ENCODE assay signal across 35 cellular contexts in genomic region chr1:33501774-33502173, GRCh38.
"Had no signal": no experiment of that assay in that cellular context is flagged by ENCODE, and none has a peak within 500 bp of the region (broad histone marks: within the 10 kb centered on the region; RNA-seq: fewer than 3 reads in every experiment).

No MANE protein-coding gene starts in this region.

- FAIRE-seq: astrocyte, TTC549 had no signal

- H3K9me3 ChIP-seq: adrenal gland had no signal

- H3K36me3 ChIP-seq: adrenal gland, brain microvascular endothelial cell, breast epithelium had no signal

- H3K4me3 ChIP-seq: adrenal gland, body of pancreas, breast epithelium had no signal

- DNase-seq: activated B cell treated with CpG ODN at 0.5 μM for 24 hours; activated CD4-positive, alpha-beta memory T cell treated with anti-CD3 and anti-CD28 coated beads, Interleukin-2, amount 10 ng/mL, durations not matched to agents 7 days and 5 days; activated CD4-positive, alpha-beta T cell treated with anti-CD3 and anti-CD28 coated beads for 4 hours; activated CD4-positive, alpha-beta T cell treated with anti-CD3 and anti-CD28 coated beads, Interleukin-2, amount 10 ng/mL, durations not matched to agents 24 days and 14 days; activated CD4-positive, alpha-beta T cell treated with anti-CD3 and anti-CD28 coated beads, Interleukin-2, amount 50 U/mL, for 48 hours; activated CD4-positive, CD25-positive, alpha-beta regulatory T cell treated with anti-CD3 and anti-CD28 coated beads, Interleukin-2, amount 50 U/mL, for 72 hours; activated CD8-positive, alpha-beta memory T cell treated with anti-CD3 and anti-CD28 coated beads for 24 hours; activated CD8-positive, alpha-beta memory T cell treated with anti-CD3 and anti-CD28 coated beads, Interleukin-2, amount 10 ng/mL, durations not matched to agents 7 days and 5 days; activated CD8-positive, alpha-beta memory T cell treated with anti-CD3 and anti-CD28 coated beads, Interleukin-2, amount 50 U/mL, for 48 hours; activated CD8-positive, alpha-beta T cell treated with anti-CD3 and anti-CD28 coated beads, Interleukin-2, amount 10 ng/mL, durations not matched to agents 7 days and 5 days; activated effector memory CD4-positive, alpha-beta T cell treated with anti-CD3 and anti-CD28 coated beads, Interleukin-2, amount 50 U/mL, for 16 hours; activated gamma-delta T cell treated with Interleukin-2 at 50 U/mL for 16 hours; activated naive CD4-positive, alpha-beta T cell; activated naive CD4-positive, alpha-beta T cell treated with anti-CD3 and anti-CD28 coated beads for 36 hours; activated naive CD4-positive, alpha-beta T cell treated with anti-CD3 and anti-CD28 coated beads, Interleukin-2, amount 50 U/mL, for 16 hours; activated naive CD8-positive, alpha-beta T cell treated with anti-CD3 and anti-CD28 coated beads for 36 hours; activated T-cell treated with anti-CD3 and anti-CD28 coated beads, Interleukin-2, amount 50 U/mL, for 24 hours; activated T-cell treated with anti-CD3 and anti-CD28 coated beads, Interleukin-2, amount 50 U/mL, for 48 hours; adrenal gland; amniotic stem cell; aorta; body of pancreas; brain microvascular endothelial cell; central memory CD4-positive, alpha-beta T cell; T-helper 1 cell; T-helper 2 cell; T-helper 9 cell had no signal

- H3K27ac ChIP-seq: adrenal gland, body of pancreas, brain microvascular endothelial cell, breast epithelium, VCaP had no signal

- H3K4me3 Mint-ChIP-seq: activated B cell treated with CpG ODN at 0.5 μM for 24 hours; activated CD4-positive, alpha-beta memory T cell treated with anti-CD3 and anti-CD28 coated beads, Interleukin-2, amount 10 ng/mL, durations not matched to agents 7 days and 5 days; activated CD4-positive, alpha-beta T cell treated with anti-CD3 and anti-CD28 coated beads, Interleukin-2, amount 10 ng/mL, durations not matched to agents 24 days and 14 days; activated CD8-positive, alpha-beta memory T cell treated with anti-CD3 and anti-CD28 coated beads, Interleukin-2, amount 10 ng/mL, durations not matched to agents 7 days and 5 days; activated CD8-positive, alpha-beta T cell treated with anti-CD3 and anti-CD28 coated beads, Interleukin-2, amount 10 ng/mL, durations not matched to agents 7 days and 5 days; activated naive CD4-positive, alpha-beta T cell treated with anti-CD3 and anti-CD28 coated beads for 36 hours; activated naive CD8-positive, alpha-beta T cell treated with anti-CD3 and anti-CD28 coated beads for 36 hours; activated T-cell treated with anti-CD3 and anti-CD28 coated beads, Interleukin-2, amount 50 U/mL, for 24 hours; activated T-helper 17 cell treated with anti-CD3 and anti-CD28 coated beads, Interleukin-2, amount 50 U/mL, for 72 hours; T-helper 1 cell treated with Interleukin-12 subunit alpha and Interleukin-12 subunit beta and Interleukin-4 antibody, amounts not matched to agents 30 μg/mL and 1 μg/mL, for 36 hours; T-helper 2 cell treated with Interferon-gamma antibody and Interleukin-4, amounts not matched to agents 5 μg/mL and 100 μg/mL, for 36 hours had no signal

- H3K27ac Mint-ChIP-seq: activated B cell treated with CpG ODN at 0.5 μM for 24 hours; activated CD4-positive, alpha-beta memory T cell treated with anti-CD3 and anti-CD28 coated beads, Interleukin-2, amount 10 ng/mL, durations not matched to agents 7 days and 5 days; activated CD4-positive, alpha-beta T cell treated with anti-CD3 and anti-CD28 coated beads, Interleukin-2, amount 10 ng/mL, durations not matched to agents 24 days and 14 days; activated CD8-positive, alpha-beta memory T cell treated with anti-CD3 and anti-CD28 coated beads, Interleukin-2, amount 10 ng/mL, durations not matched to agents 7 days and 5 days; activated CD8-positive, alpha-beta T cell treated with anti-CD3 and anti-CD28 coated beads, Interleukin-2, amount 10 ng/mL, durations not matched to agents 7 days and 5 days; activated naive CD4-positive, alpha-beta T cell treated with anti-CD3 and anti-CD28 coated beads for 36 hours; activated naive CD4-positive, alpha-beta T cell treated with anti-CD3 and anti-CD28 coated beads, Interleukin-2, amount 50 U/mL, for 72 hours; activated naive CD8-positive, alpha-beta T cell treated with anti-CD3 and anti-CD28 coated beads for 36 hours; activated T-cell treated with anti-CD3 and anti-CD28 coated beads, Interleukin-2, amount 50 U/mL, for 24 hours; activated T-helper 17 cell treated with anti-CD3 and anti-CD28 coated beads, Interleukin-2, amount 50 U/mL, for 72 hours; T-helper 1 cell treated with Interleukin-12 subunit alpha and Interleukin-12 subunit beta and Interleukin-4 antibody, amounts not matched to agents 30 μg/mL and 1 μg/mL, for 36 hours; T-helper 2 cell treated with Interferon-gamma antibody and Interleukin-4, amounts not matched to agents 5 μg/mL and 100 μg/mL, for 36 hours had no signal

- ATAC-seq: activated CD8-positive, alpha-beta memory T cell treated with anti-CD3 and anti-CD28 coated beads, Interleukin-2, amount 10 ng/mL, durations not matched to agents 7 days and 5 days; activated CD8-positive, alpha-beta T cell treated with anti-CD3 and anti-CD28 coated beads, Interleukin-2, amount 10 ng/mL, durations not matched to agents 7 days and 5 days; activated naive CD4-positive, alpha-beta T cell treated with anti-CD3 and anti-CD28 coated beads, Interleukin-2, amount 50 U/mL, for 72 hours; activated T-helper 17 cell treated with anti-CD3 and anti-CD28 coated beads, Interleukin-2, amount 50 U/mL, for 72 hours; body of pancreas had no signal

- H3K4me1 ChIP-seq: adrenal gland, body of pancreas, breast epithelium had no signal

- H3K4me1 Mint-ChIP-seq: activated CD4-positive, alpha-beta memory T cell treated with anti-CD3 and anti-CD28 coated beads, Interleukin-2, amount 10 ng/mL, durations not matched to agents 7 days and 5 days; activated CD4-positive, alpha-beta T cell treated with anti-CD3 and anti-CD28 coated beads, Interleukin-2, amount 10 ng/mL, durations not matched to agents 24 days and 14 days; activated CD8-positive, alpha-beta memory T cell treated with anti-CD3 and anti-CD28 coated beads, Interleukin-2, amount 10 ng/mL, durations not matched to agents 7 days and 5 days; activated naive CD8-positive, alpha-beta T cell treated with anti-CD3 and anti-CD28 coated beads for 36 hours; activated T-helper 17 cell treated with anti-CD3 and anti-CD28 coated beads, Interleukin-2, amount 50 U/mL, for 72 hours had no signal

- H3K27me3 ChIP-seq: adrenal gland, body of pancreas, brain microvascular endothelial cell, breast epithelium had no signal

- H3K36me3 Mint-ChIP-seq: activated CD8-positive, alpha-beta memory T cell treated with anti-CD3 and anti-CD28 coated beads, Interleukin-2, amount 10 ng/mL, durations not matched to agents 7 days and 5 days had no signal

- H3K27me3 Mint-ChIP-seq: activated B cell treated with CpG ODN at 0.5 μM for 24 hours; activated CD4-positive, alpha-beta memory T cell treated with anti-CD3 and anti-CD28 coated beads, Interleukin-2, amount 10 ng/mL, durations not matched to agents 7 days and 5 days; activated CD4-positive, alpha-beta T cell treated with anti-CD3 and anti-CD28 coated beads, Interleukin-2, amount 10 ng/mL, durations not matched to agents 24 days and 14 days; activated naive CD8-positive, alpha-beta T cell treated with anti-CD3 and anti-CD28 coated beads for 36 hours; activated T-cell treated with anti-CD3 and anti-CD28 coated beads, Interleukin-2, amount 50 U/mL, for 24 hours; activated T-helper 17 cell treated with anti-CD3 and anti-CD28 coated beads, Interleukin-2, amount 50 U/mL, for 72 hours had no signal
